Comparison of ENCODE assay signal across 1 cellular context in the genomic region with DNA sequence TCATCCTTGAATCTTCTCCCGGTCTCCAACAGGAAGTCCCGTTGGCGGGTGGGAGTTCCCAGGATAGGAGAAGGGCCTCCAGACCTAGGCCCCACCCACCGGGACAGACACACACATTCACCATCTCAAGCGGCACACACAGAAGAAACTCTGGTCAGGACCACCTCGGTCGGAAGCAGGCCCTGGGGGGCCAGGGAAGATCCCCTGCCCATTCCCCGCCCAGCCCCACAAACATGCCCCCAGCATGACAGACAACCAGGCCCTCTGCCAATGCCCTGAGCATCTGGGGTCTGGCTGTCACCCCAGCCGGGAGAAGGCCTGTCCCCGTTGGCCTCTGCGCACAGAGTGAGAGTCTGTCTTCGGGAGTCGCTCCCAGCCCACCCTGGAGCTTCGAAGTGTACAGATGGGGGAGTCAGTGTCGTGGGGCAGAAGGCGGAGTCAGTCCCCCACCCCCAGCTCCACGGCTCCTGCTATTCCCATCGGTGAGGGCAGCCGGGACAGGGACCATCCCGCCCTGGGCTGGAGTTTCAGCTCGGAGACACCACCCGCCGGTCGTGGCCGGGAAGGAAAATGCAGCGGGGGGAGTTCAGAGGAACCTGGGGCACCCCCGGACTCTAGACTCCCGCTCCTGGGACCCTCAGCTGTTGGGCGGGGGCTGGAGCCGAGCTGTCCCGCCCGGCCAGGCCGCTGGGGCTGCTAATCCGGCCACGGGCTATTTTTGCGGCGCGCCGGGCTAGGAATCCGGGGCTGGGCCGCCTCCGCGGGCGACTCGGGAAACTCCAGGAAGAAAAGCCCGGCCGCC.
TF ChIP-seq lines count a peak whose summit lies in the region.

No MANE protein-coding gene starts in this region.

TF ChIP-seq in HEK293, 187 proteins besides CTCF, POLR2A, EP300 and RAD21 (continued from another document and continues in another):
- TF ChIP-seq, protein P1, sequence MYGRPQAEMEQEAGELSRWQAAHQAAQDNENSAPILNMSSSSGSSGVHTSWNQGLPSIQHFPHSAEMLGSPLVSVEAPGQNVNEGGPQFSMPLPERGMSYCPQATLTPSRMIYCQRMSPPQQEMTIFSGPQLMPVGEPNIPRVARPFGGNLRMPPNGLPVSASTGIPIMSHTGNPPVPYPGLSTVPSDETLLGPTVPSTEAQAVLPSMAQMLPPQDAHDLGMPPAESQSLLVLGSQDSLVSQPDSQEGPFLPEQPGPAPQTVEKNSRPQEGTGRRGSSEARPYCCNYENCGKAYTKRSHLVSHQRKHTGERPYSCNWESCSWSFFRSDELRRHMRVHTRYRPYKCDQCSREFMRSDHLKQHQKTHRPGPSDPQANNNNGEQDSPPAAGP (tag by site-specific recombination; IDR thresholded peaks at IDR 0.05): no peak
- peak; percentile 71 for TF ChIP-seq ZBTB17 (tag by site-specific recombination; IDR thresholded peaks at IDR 0.05)
- TF ChIP-seq ZBTB21 (tag by site-specific recombination; IDR thresholded peaks at IDR 0.05): peak; percentile 15; the same call in 1 of the 2 replicates
- TF ChIP-seq, protein P2, sequence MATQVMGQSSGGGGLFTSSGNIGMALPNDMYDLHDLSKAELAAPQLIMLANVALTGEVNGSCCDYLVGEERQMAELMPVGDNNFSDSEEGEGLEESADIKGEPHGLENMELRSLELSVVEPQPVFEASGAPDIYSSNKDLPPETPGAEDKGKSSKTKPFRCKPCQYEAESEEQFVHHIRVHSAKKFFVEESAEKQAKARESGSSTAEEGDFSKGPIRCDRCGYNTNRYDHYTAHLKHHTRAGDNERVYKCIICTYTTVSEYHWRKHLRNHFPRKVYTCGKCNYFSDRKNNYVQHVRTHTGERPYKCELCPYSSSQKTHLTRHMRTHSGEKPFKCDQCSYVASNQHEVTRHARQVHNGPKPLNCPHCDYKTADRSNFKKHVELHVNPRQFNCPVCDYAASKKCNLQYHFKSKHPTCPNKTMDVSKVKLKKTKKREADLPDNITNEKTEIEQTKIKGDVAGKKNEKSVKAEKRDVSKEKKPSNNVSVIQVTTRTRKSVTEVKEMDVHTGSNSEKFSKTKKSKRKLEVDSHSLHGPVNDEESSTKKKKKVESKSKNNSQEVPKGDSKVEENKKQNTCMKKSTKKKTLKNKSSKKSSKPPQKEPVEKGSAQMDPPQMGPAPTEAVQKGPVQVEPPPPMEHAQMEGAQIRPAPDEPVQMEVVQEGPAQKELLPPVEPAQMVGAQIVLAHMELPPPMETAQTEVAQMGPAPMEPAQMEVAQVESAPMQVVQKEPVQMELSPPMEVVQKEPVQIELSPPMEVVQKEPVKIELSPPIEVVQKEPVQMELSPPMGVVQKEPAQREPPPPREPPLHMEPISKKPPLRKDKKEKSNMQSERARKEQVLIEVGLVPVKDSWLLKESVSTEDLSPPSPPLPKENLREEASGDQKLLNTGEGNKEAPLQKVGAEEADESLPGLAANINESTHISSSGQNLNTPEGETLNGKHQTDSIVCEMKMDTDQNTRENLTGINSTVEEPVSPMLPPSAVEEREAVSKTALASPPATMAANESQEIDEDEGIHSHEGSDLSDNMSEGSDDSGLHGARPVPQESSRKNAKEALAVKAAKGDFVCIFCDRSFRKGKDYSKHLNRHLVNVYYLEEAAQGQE (tag by site-specific recombination; IDR thresholded peaks at IDR 0.05): no peak
- no peak for TF ChIP-seq ZNF530 (tag by site-specific recombination; IDR thresholded peaks at IDR 0.05; ENCODE audit: low read depth)
- TF ChIP-seq ZNF24 (tag by site-specific recombination; IDR thresholded peaks at IDR 0.05): no peak
- TF ChIP-seq, protein P3, sequence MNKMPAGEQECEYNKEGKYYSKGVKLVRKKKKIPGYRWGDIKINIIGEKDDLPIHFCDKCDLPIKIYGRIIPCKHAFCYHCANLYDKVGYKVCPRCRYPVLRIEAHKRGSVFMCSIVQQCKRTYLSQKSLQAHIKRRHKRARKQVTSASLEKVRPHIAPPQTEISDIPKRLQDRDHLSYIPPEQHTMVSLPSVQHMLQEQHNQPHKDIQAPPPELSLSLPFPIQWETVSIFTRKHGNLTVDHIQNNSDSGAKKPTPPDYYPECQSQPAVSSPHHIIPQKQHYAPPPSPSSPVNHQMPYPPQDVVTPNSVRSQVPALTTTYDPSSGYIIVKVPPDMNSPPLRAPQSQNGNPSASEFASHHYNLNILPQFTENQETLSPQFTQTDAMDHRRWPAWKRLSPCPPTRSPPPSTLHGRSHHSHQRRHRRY (tag by site-specific recombination; IDR thresholded peaks at IDR 0.05): no peak
- TF ChIP-seq ZNF561 (tag by site-specific recombination; IDR thresholded peaks at IDR 0.05; ENCODE audit: borderline replicate concordance): peak; percentile 65; the same call in 1 of the 2 replicates
- no peak for TF ChIP-seq ZNF350 (tag by site-specific recombination; IDR thresholded peaks at IDR 0.05)
- no peak for TF ChIP-seq EGR2 (tag by site-specific recombination; IDR thresholded peaks at IDR 0.05; ENCODE audit: low read depth)
- no peak for TF ChIP-seq ZNF544 (tag by site-specific recombination; IDR thresholded peaks at IDR 0.05)
- peak; percentile 55 for TF ChIP-seq ZNF335 (tag by site-specific recombination; conservative IDR thresholded peaks at IDR 0.05)
- TF ChIP-seq YY1 (tag by site-specific recombination; IDR thresholded peaks at IDR 0.05): no peak
- no peak for TF ChIP-seq ZNF423 (tag by site-specific recombination; IDR thresholded peaks at IDR 0.05)
- TF ChIP-seq, protein P4, sequence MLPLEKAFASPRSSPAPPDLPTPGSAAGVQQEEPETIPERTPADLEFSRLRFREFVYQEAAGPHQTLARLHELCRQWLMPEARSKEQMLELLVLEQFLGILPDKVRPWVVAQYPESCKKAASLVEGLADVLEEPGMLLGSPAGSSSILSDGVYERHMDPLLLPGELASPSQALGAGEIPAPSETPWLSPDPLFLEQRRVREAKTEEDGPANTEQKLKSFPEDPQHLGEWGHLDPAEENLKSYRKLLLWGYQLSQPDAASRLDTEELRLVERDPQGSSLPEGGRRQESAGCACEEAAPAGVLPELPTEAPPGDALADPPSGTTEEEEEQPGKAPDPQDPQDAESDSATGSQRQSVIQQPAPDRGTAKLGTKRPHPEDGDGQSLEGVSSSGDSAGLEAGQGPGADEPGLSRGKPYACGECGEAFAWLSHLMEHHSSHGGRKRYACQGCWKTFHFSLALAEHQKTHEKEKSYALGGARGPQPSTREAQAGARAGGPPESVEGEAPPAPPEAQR (tag by site-specific recombination; IDR thresholded peaks at IDR 0.05): no peak
- no peak for TF ChIP-seq ZNF48 (tag by site-specific recombination; IDR thresholded peaks at IDR 0.05)
- no peak for TF ChIP-seq ZFP3 (tag by site-specific recombination; IDR thresholded peaks at IDR 0.05; ENCODE audit: low read depth)
- no peak for TF ChIP-seq ZNF239 (tag by site-specific recombination; IDR thresholded peaks at IDR 0.05)
- no peak for TF ChIP-seq ZNF19 (tag by site-specific recombination; IDR thresholded peaks at IDR 0.05; ENCODE audit: low read depth)
- TF ChIP-seq, protein P5, sequence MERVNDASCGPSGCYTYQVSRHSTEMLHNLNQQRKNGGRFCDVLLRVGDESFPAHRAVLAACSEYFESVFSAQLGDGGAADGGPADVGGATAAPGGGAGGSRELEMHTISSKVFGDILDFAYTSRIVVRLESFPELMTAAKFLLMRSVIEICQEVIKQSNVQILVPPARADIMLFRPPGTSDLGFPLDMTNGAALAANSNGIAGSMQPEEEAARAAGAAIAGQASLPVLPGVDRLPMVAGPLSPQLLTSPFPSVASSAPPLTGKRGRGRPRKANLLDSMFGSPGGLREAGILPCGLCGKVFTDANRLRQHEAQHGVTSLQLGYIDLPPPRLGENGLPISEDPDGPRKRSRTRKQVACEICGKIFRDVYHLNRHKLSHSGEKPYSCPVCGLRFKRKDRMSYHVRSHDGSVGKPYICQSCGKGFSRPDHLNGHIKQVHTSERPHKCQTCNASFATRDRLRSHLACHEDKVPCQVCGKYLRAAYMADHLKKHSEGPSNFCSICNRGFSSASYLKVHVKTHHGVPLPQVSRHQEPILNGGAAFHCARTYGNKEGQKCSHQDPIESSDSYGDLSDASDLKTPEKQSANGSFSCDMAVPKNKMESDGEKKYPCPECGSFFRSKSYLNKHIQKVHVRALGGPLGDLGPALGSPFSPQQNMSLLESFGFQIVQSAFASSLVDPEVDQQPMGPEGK (tag by site-specific recombination; IDR thresholded peaks at IDR 0.05): peak; percentile 78
- TF ChIP-seq, protein P6, sequence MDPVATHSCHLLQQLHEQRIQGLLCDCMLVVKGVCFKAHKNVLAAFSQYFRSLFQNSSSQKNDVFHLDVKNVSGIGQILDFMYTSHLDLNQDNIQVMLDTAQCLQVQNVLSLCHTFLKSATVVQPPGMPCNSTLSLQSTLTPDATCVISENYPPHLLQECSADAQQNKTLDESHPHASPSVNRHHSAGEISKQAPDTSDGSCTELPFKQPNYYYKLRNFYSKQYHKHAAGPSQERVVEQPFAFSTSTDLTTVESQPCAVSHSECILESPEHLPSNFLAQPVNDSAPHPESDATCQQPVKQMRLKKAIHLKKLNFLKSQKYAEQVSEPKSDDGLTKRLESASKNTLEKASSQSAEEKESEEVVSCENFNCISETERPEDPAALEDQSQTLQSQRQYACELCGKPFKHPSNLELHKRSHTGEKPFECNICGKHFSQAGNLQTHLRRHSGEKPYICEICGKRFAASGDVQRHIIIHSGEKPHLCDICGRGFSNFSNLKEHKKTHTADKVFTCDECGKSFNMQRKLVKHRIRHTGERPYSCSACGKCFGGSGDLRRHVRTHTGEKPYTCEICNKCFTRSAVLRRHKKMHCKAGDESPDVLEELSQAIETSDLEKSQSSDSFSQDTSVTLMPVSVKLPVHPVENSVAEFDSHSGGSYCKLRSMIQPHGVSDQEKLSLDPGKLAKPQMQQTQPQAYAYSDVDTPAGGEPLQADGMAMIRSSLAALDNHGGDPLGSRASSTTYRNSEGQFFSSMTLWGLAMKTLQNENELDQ (tag by site-specific recombination; IDR thresholded peaks at IDR 0.05; ENCODE audit: low read depth): no peak
- no peak for TF ChIP-seq ZNF555 (tag by site-specific recombination; conservative IDR thresholded peaks at IDR 0.05)
- no peak for TF ChIP-seq ZNF354C (tag by site-specific recombination; IDR thresholded peaks at IDR 0.05; ENCODE audit: borderline replicate concordance, low read depth)
- no peak for TF ChIP-seq ZNF23 (tag by site-specific recombination; IDR thresholded peaks at IDR 0.05; ENCODE audit: borderline replicate concordance)
- TF ChIP-seq, protein P7, sequence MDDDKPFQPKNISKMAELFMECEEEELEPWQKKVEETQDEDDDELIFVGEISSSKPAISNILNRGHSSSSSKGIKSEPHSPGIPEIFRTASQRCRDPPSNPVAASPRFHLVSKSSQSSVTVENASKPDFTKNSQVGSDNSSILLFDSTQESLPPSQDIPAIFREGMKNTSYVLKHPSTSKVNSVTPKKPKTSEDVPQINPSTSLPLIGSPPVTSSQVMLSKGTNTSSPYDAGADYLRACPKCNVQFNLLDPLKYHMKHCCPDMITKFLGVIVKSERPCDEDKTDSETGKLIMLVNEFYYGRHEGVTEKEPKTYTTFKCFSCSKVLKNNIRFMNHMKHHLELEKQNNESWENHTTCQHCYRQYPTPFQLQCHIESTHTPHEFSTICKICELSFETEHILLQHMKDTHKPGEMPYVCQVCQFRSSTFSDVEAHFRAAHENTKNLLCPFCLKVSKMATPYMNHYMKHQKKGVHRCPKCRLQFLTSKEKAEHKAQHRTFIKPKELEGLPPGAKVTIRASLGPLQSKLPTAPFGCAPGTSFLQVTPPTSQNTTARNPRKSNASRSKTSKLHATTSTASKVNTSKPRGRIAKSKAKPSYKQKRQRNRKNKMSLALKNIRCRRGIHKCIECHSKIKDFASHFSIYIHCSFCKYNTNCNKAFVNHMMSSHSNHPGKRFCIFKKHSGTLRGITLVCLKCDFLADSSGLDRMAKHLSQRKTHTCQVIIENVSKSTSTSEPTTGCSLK (tag by site-specific recombination; IDR thresholded peaks at IDR 0.05): no peak
- TF ChIP-seq ZNF658 (tag by site-specific recombination; IDR thresholded peaks at IDR 0.05): no peak
- TF ChIP-seq ZNF600 (tag by site-specific recombination; IDR thresholded peaks at IDR 0.05): peak; percentile 72
- TF ChIP-seq, protein P8, sequence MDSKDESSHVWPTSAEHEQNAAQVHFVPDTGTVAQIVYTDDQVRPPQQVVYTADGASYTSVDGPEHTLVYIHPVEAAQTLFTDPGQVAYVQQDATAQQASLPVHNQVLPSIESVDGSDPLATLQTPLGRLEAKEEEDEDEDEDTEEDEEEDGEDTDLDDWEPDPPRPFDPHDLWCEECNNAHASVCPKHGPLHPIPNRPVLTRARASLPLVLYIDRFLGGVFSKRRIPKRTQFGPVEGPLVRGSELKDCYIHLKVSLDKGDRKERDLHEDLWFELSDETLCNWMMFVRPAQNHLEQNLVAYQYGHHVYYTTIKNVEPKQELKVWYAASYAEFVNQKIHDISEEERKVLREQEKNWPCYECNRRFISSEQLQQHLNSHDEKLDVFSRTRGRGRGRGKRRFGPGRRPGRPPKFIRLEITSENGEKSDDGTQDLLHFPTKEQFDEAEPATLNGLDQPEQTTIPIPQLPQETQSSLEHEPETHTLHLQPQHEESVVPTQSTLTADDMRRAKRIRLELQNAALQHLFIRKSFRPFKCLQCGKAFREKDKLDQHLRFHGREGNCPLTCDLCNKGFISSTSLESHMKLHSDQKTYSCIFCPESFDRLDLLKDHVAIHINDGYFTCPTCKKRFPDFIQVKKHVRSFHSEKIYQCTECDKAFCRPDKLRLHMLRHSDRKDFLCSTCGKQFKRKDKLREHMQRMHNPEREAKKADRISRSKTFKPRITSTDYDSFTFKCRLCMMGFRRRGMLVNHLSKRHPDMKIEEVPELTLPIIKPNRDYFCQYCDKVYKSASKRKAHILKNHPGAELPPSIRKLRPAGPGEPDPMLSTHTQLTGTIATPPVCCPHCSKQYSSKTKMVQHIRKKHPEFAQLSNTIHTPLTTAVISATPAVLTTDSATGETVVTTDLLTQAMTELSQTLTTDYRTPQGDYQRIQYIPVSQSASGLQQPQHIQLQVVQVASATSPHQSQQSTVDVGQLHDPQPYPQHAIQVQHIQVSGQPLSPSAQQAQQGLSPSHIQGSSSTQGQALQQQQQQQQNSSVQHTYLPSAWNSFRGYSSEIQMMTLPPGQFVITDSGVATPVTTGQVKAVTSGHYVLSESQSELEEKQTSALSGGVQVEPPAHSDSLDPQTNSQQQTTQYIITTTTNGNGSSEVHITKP (tag by site-specific recombination; IDR thresholded peaks at IDR 0.05): peak; percentile 77
- no peak for TF ChIP-seq ZFP41 (tag by site-specific recombination; IDR thresholded peaks at IDR 0.05; ENCODE audit: borderline replicate concordance)
- TF ChIP-seq ZNF549 (tag by site-specific recombination; IDR thresholded peaks at IDR 0.05): no peak
- TF ChIP-seq ZNF501 (tag by site-specific recombination; IDR thresholded peaks at IDR 0.05): peak; percentile 48; the same call in 1 of the 2 replicates
- TF ChIP-seq ZNF394 (tag by site-specific recombination; IDR thresholded peaks at IDR 0.05; ENCODE audit: borderline replicate concordance): no peak
- peak; percentile 26; the same call in 1 of the 2 replicates for TF ChIP-seq KLF8 (tag by site-specific recombination; IDR thresholded peaks at IDR 0.05)
- no peak for TF ChIP-seq ZNF558 (tag by site-specific recombination; IDR thresholded peaks at IDR 0.05)
- no peak for TF ChIP-seq SCRT2 (tag by site-specific recombination; IDR thresholded peaks at IDR 0.05)
- TF ChIP-seq ZNF292 (tag by site-specific recombination; IDR thresholded peaks at IDR 0.05; ENCODE audit: borderline replicate concordance, low read depth): no peak
- no peak; the same call in 1 of the 2 replicates for TF ChIP-seq ZNF10 (tag by site-specific recombination; IDR thresholded peaks at IDR 0.05)
- TF ChIP-seq, protein P9, sequence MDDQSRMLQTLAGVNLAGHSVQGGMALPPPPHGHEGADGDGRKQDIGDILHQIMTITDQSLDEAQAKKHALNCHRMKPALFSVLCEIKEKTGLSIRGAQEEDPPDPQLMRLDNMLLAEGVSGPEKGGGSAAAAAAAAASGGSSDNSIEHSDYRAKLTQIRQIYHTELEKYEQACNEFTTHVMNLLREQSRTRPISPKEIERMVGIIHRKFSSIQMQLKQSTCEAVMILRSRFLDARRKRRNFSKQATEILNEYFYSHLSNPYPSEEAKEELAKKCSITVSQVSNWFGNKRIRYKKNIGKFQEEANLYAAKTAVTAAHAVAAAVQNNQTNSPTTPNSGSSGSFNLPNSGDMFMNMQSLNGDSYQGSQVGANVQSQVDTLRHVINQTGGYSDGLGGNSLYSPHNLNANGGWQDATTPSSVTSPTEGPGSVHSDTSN (CRISPR knock-in tag; IDR thresholded peaks at IDR 0.05): no peak
